8 cellular contexts compared by ENCODE assay signal in the genomic region with DNA sequence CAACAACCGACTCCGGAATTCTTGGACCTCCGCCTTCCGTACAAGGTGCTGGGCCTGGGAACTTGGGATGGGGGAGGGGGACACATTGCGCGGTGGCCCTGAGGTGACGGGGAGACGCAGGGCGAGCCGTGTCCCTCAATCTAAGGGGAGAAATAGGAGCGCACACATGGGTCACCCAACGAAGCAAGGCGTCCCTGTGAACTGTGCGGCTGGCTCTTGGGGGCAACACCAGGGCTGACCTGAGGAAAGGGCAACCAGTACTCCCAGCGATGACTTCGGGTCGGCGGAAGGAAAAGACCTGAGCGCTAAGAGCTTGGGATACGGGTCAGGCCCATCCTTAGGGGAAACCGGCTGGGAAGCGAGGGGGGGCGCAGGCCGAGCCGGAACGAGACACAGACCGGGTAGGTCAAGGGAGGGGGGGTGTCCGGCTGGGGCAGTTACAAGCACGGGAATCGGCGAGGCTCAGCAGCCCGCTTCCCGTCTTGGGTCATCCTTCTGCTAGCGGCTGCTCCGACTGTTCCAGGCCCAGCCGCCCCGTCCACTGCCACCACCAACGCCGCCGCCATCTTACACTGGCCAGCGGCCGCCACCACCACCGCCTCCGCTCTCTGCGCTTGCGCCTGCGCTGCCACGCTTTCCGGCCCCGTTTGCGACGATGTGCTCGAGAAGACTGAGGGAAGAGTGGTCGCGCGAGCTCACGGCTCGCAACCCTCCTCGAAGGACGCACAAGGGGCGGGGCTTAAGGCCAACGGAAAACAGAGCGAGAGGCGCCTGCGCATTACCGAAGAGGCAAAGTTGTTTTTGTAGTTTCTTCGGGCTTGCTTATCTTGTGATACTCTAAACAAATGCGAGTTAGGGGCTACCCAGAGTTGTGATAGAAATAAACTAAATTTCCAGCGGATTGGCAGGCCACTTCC. TPM values are rescaled to one million over a fixed set of nuclear protein-coding genes. Genes with fewer than 3 reads are reported as not detected.
DNase-seq lines count a peak whose midpoint lies in the region; ATAC-seq, FAIRE-seq and TF ChIP-seq lines count a peak whose summit lies in the region.

A gene (minus strand): TSS at position 672 of the 917 bp plus-strand sequence. CDS start 18,541 bp downstream, outside the sequence.

- H3K9me3 ChIP-seq in WERI-Rb-1 (ENCODE audit: severe bottlenecking) (no peaks in the 10 kb centered on the region), mammary epithelial cell (replicated peaks; ENCODE audit: insufficient read depth, low read length) (no peaks in the 10 kb centered on the region), iPS-20b (ENCODE audit: insufficient read depth, low read depth, low read length) (no peaks in the 10 kb centered on the region), small intestine (ENCODE audit: control insufficient read depth, low read depth) (no peaks in the 10 kb centered on the region)

- peaks cover 49% of the 10 kb centered on the region for H3K79me2 ChIP-seq in mammary epithelial cell (ENCODE audit: insufficient read depth, low read length)

- intact Hi-C loops in mammary epithelial cell (cut with micrococcal nuclease), result loop anchor here (1.0 kb wide), 1 partner anchor 22 kb away; no protein-coding TSS in a partner anchor

- in situ Hi-C loops in ACHN (cut with HindIII; ENCODE audit: low pct_ligation_motif_present, low pct_unique_long_range_greater_than_20kb, low sequenced_read_pairs), result no loop called here
- in situ Hi-C loops in mammary epithelial cell (cut with MboI; ENCODE audit: low sequenced_read_pairs in 2 of 2), result no loop called here

- H3K4me3 ChIP-seq in WERI-Rb-1 (ENCODE audit: low read depth, low read length) (peak within 1 kb of the TSS; percentile 66), mammary epithelial cell (replicated peaks in 1 of 3; ENCODE audit: insufficient read depth in 1 of 3, low read depth in 2 of 3, low read length in 3 of 3) (peak within 1 kb of the TSS; percentile 81 to 97 (median 82)), iPS-20b (ENCODE audit: low read length) (peak within 1 kb of the TSS; percentile 94), small intestine (ENCODE audit: low read depth in 1 of 2, low read length in 2 of 2) (peak within 1 kb of the TSS; percentile 74 to 91)

- H3K27me3 ChIP-seq in WERI-Rb-1 (ENCODE audit: insufficient read depth, low read depth, severe bottlenecking), result no peaks in the 10 kb centered on the region
- H3K27me3 ChIP-seq in mammary epithelial cell (ENCODE audit: insufficient read depth, low read length), result no peaks in the 10 kb centered on the region
- H3K27me3 ChIP-seq in iPS-20b (ENCODE audit: insufficient read depth, low read length), result peaks cover 11% of the 10 kb centered on the region
- H3K27me3 ChIP-seq in small intestine (ENCODE audit: control insufficient read depth in 2 of 2, insufficient read depth in 2 of 2, low read length in 2 of 2), result no peaks in the 10 kb centered on the region

- ATAC-seq in GM18873 (IDR thresholded peaks at IDR 0.05; ENCODE audit: low FRiP score, unreplicated experiment) (peak; percentile 77), HG03139 (IDR thresholded peaks at IDR 0.05; ENCODE audit: unreplicated experiment) (peak; percentile 83)

- no peak for TF ChIP-seq CTCF in WERI-Rb-1 (IDR thresholded peaks at IDR 0.05; ENCODE audit: low read depth, low read length)
- no peak for TF ChIP-seq CTCF in mammary epithelial cell (conservative IDR thresholded peaks at IDR 0.05 in 1 of 2, IDR thresholded peaks at IDR 0.05 in 1 of 2; ENCODE audit: extremely low read depth in 1 of 2, insufficient read depth in 1 of 2, low read depth in 1 of 2, low read length in 2 of 2)

- H3K36me3 ChIP-seq in WERI-Rb-1, result peaks cover 17% of the 10 kb centered on the region
- no peaks in the 10 kb centered on the region for H3K36me3 ChIP-seq in mammary epithelial cell (ENCODE audit: insufficient read depth, low read length)
- peaks cover 11% of the 10 kb centered on the region; the same call in 1 of the 2 replicates for H3K36me3 ChIP-seq in iPS-20b (ENCODE audit: insufficient read depth, low read depth, low read length)
- no peaks in the 10 kb centered on the region for H3K36me3 ChIP-seq in small intestine (ENCODE audit: control insufficient read depth in 2 of 2, insufficient read depth in 2 of 2, low read length in 2 of 2)

- H3K4me1 ChIP-seq in mammary epithelial cell (ENCODE audit: insufficient read depth, low read length), result peaks cover 21% of the 10 kb centered on the region
- H3K4me1 ChIP-seq in iPS-20b (ENCODE audit: insufficient read depth, low read length), result peaks cover 19% of the 10 kb centered on the region
- peaks cover 3 to 7% of the 10 kb centered on the region in 2 donors for H3K4me1 ChIP-seq in small intestine (ENCODE audit: control insufficient read depth in 2 of 2, insufficient read depth in 1 of 2, low read depth in 1 of 2, low read length in 1 of 2)

- peak within 1 kb of the TSS; percentile 93 for H3K4me2 ChIP-seq in mammary epithelial cell (ENCODE audit: insufficient read depth, low read depth, low read length)

- no peaks in the 10 kb centered on the region for H4K20me1 ChIP-seq in mammary epithelial cell (ENCODE audit: insufficient read depth, low read length)

- BruUV-seq in mammary epithelial cell (replicated peaks; lab: Mats Ljungman, UMichigan), result TSS peak; percentile 40

- DNase-seq in ACHN (peak; percentile 99), NCI-H2227 (lab: John Stamatoyannopoulos, UW; ENCODE audit: unreplicated experiment) (peak; percentile 99), WERI-Rb-1 (peak; percentile 100), mammary epithelial cell (peak; percentile 96), small intestine (peak; percentile 99)

- H2AFZ ChIP-seq in mammary epithelial cell (ENCODE audit: low read depth, low read length), result peak within 1 kb of the TSS; percentile 99

- H3K27ac ChIP-seq in WERI-Rb-1 (peak within 1 kb of the TSS; percentile 97), mammary epithelial cell (ENCODE audit: insufficient read depth, low read depth, low read length) (peak within 1 kb of the TSS; percentile 93), iPS-20b (ENCODE audit: low read length) (peak within 1 kb of the TSS; percentile 96), small intestine (ENCODE audit: low read depth in 1 of 2, low read length in 1 of 2) (peak within 1 kb of the TSS; percentile 85 to 98)

- H3K9ac ChIP-seq in mammary epithelial cell (ENCODE audit: insufficient read depth, low read length), result peak within 1 kb of the TSS; percentile 97
- peak within 1 kb of the TSS; percentile 98 for H3K9ac ChIP-seq in iPS-20b (ENCODE audit: low read depth, low read length)

- no peak for FAIRE-seq in small intestine (lab: Jason Lieb, UNC)

- dilution Hi-C loops in mammary epithelial cell (cut with HindIII; ENCODE audit: low sequenced_read_pairs), result no loop called here

- WGBS in mammary epithelial cell (ENCODE audit: low coverage, missing lambda C conversion rate), result 2% methylated on average over 18 of the region's 69 CpGs
- 0 to 1% (median 0%) methylated on average over 64 to 69 of the region's 69 CpGs for WGBS in small intestine, 3 donors

- CTCF ChIA-PET in mammary epithelial cell (lab: Charles Lee; ENCODE audit: low non-redundant PET), result interaction anchor here (0.6 kb wide), 3 partner anchors 10 to 909 kb away, joined by 3 to 5 read pairs (median 4); no protein-coding TSS in a partner anchor

RNA-seq across cellular contexts. Expression of the gene that starts here (rescaled TPM):
- 10 to 100 TPM; 72.0 to 93.8 TPM for total RNA-seq in mammary epithelial cell
- polyA plus RNA-seq in mammary epithelial cell (48.2 TPM), small intestine (10 to 100 TPM; 43.5 to 62.2 (median 56.1) TPM)
- polyA minus RNA-seq in mammary epithelial cell, result 72.5 TPM

Comparison
In these comparisons a context has a peak if more than half of its experiments do, and no peak if none do; other contexts are left out.
1. Peak in every context shown above with its lines: DNase-seq, ATAC-seq, H3K4me3 ChIP-seq and H3K27ac ChIP-seq.